Comparison of ENCODE assay signal across 28 cellular contexts in genomic region chr2:133888816-133889215, GRCh38.
"Had no signal": no experiment of that assay in that cellular context is flagged by ENCODE, and none has a peak within 500 bp of the region (broad histone marks: within the 10 kb centered on the region; RNA-seq: fewer than 3 reads in every experiment).

No MANE protein-coding gene starts in this region.

- H3K9me3 Mint-ChIP-seq: natural killer cell; stimulated activated effector memory CD8-positive, alpha-beta T cell treated with anti-CD3 and anti-CD28 coated beads, Interleukin-12 subunit alpha, Interleukin-12 subunit beta, amount 100 ng/mL, for 72 hours; stimulated activated naive CD8-positive, alpha-beta T cell treated with anti-CD3 and anti-CD28 coated beads, Interleukin-15, Interleukin-2, amounts not matched to agents 100 ng/mL and 50 ng/mL, for 24 hours; type B pancreatic cell had no signal

- H3K27me3 ChIP-seq: neural progenitor cell, pancreas, sigmoid colon, uterus had no signal

- FAIRE-seq: kidney, pancreas, small intestine had no signal

- ATAC-seq: natural killer cell, pancreas, right cardiac atrium had no signal

- H3K27me3 Mint-ChIP-seq: naive B cell; stimulated activated naive CD8-positive, alpha-beta T cell treated with anti-CD3 and anti-CD28 coated beads, Interleukin-15, Interleukin-2, amounts not matched to agents 100 ng/mL and 50 ng/mL, for 24 hours had no signal

- H3K4me1 Mint-ChIP-seq: natural killer cell; stimulated activated effector memory CD8-positive, alpha-beta T cell treated with anti-CD3 and anti-CD28 coated beads, Interleukin-12 subunit alpha, Interleukin-12 subunit beta, amount 100 ng/mL, for 72 hours had no signal

- H3K27ac ChIP-seq: left ventricle myocardium inferior, neural progenitor cell, neutrophil, pancreas, prostate gland, sigmoid colon, spleen, suprapubic skin, thoracic aorta, tibial artery, uterus had no signal

- H3K4me1 ChIP-seq: neural progenitor cell, pancreas, prostate gland, uterus had no signal

- H3K4me3 ChIP-seq: left ventricle myocardium inferior, lung, neural progenitor cell, pancreas, prostate gland, sigmoid colon, spleen, suprapubic skin, thoracic aorta, tibial artery, uterus had no signal

- H3K9me3 ChIP-seq: neutrophil, pancreas, prostate gland, sigmoid colon, suprapubic skin, thoracic aorta, uterus had no signal

- H3K9ac ChIP-seq: neural progenitor cell had no signal

- H3K36me3 Mint-ChIP-seq: mesothelial cell of epicardium; natural killer cell; neural progenitor cell; stimulated activated effector memory CD8-positive, alpha-beta T cell treated with anti-CD3 and anti-CD28 coated beads, Interleukin-12 subunit alpha, Interleukin-12 subunit beta, amount 100 ng/mL, for 72 hours; type B pancreatic cell had no signal

- H3K36me3 ChIP-seq: left ventricle myocardium inferior, neural progenitor cell, neutrophil, pancreas, prostate gland, sigmoid colon, spleen, suprapubic skin, thoracic aorta, tibial artery, uterus had no signal

- H3K4me2 ChIP-seq: neural progenitor cell had no signal

- H3K27ac Mint-ChIP-seq: mesothelial cell of epicardium; natural killer cell; nephron progenitor cell; neural progenitor cell; stimulated activated effector memory CD8-positive, alpha-beta T cell treated with anti-CD3 and anti-CD28 coated beads, Interleukin-12 subunit alpha, Interleukin-12 subunit beta, amount 100 ng/mL, for 72 hours; stimulated activated naive CD8-positive, alpha-beta T cell treated with anti-CD3 and anti-CD28 coated beads, Interleukin-15, Interleukin-2, amounts not matched to agents 100 ng/mL and 50 ng/mL, for 24 hours; type B pancreatic cell had no signal

- H3K4me3 Mint-ChIP-seq: mesothelial cell of epicardium; naive B cell; natural killer cell; nephron progenitor cell; neural progenitor cell; stimulated activated effector memory CD8-positive, alpha-beta T cell treated with anti-CD3 and anti-CD28 coated beads, Interleukin-12 subunit alpha, Interleukin-12 subunit beta, amount 100 ng/mL, for 72 hours; stimulated activated naive CD8-positive, alpha-beta T cell treated with anti-CD3 and anti-CD28 coated beads, Interleukin-15, Interleukin-2, amounts not matched to agents 100 ng/mL and 50 ng/mL, for 24 hours; type B pancreatic cell had no signal

- H2AFZ ChIP-seq: neural progenitor cell had no signal

- DNase-seq: hippocampal formation; kidney; left ventricle myocardium inferior; mesendoderm; naive B cell; natural killer cell; nephron progenitor cell; pancreas; posterior cingulate gyrus; retina; right cardiac atrium; sigmoid colon; small intestine; spleen; stimulated activated CD4-positive, alpha-beta T cell treated with anti-CD3 and anti-CD28 coated beads, Interleukin-4, amount 100 ng/mL, for 24 hours; stimulated activated naive CD4-positive, alpha-beta T cell; tibial artery; uterus had no signal
